In the genomic region with DNA sequence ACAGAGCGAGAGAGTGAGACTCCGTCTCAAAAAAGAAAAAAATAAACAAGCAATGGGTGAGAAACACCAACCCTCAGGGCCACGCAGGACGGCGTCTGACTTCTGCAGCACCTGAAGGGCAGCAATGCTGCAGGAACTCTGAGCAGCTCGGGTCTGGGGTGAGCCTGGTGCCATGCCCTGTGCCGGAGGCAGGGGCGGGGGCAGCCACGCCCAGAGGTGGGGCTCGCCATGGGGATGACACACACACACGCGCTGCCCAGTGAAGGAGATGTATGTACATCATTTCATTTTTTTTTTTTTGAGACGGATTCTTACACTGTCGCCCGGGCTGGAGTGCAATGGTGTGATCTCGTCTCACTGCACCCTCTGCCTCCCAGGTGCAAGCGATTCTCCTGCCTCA, we compare ENCODE assay signal across 29 cellular contexts. TPM values are rescaled to one million over a fixed set of nuclear protein-coding genes. Genes with fewer than 3 reads are reported as not detected.
DNase-seq lines count a peak whose midpoint lies in the region; ATAC-seq lines count a peak whose summit lies in the region.
"Had no signal": no experiment of that assay in that cellular context is flagged by ENCODE, and none has a peak within 500 bp of the region (broad histone marks: within the 10 kb centered on the region; RNA-seq: fewer than 3 reads in every experiment).

No MANE protein-coding gene starts in this region.

- H4K91ac ChIP-seq in mesenchymal stem cell (ENCODE audit: low read length): no peak overlapping the region

- H3K4ac ChIP-seq in mesenchymal stem cell (ENCODE audit: low read depth in 1 of 2, low read length in 2 of 2): no peak overlapping the region

- H3K27me3 ChIP-seq in mesenchymal stem cell (ENCODE audit: control insufficient read depth in 1 of 2, insufficient read depth in 1 of 2, low read length in 2 of 2): no peaks in the 10 kb centered on the region

- H3K18ac ChIP-seq in mesenchymal stem cell (ENCODE audit: low read depth in 1 of 2, low read length in 2 of 2): no peak overlapping the region

- peaks cover 28% of the 10 kb centered on the region for H3K79me1 ChIP-seq in mesenchymal stem cell (replicated peaks; ENCODE audit: low read length, poor library complexity, severe bottlenecking)

- peaks cover 64 to 65% of the 10 kb centered on the region in 2 experiments for H3K36me3 ChIP-seq in mesenchymal stem cell (ENCODE audit: control insufficient read depth in 1 of 2, insufficient read depth in 2 of 2, low read depth in 1 of 2, low read length in 2 of 2)

- no peak overlapping the region for H3K9ac ChIP-seq in mesenchymal stem cell (ENCODE audit: low read length)

- no peaks in the 10 kb centered on the region for H3K27me3 Mint-ChIP-seq in activated CD4-positive, alpha-beta T cell treated with anti-CD3 and anti-CD28 coated beads, Interleukin-2, amount 10 ng/mL, durations not matched to agents 24 days and 14 days
- no peaks in the 10 kb centered on the region for H3K27me3 Mint-ChIP-seq in activated naive CD8-positive, alpha-beta T cell
- no peaks in the 10 kb centered on the region for H3K27me3 Mint-ChIP-seq in activated naive CD8-positive, alpha-beta T cell treated with anti-CD3 and anti-CD28 coated beads, Interleukin-2, amount 50 U/mL, for 24 hours
- no peaks in the 10 kb centered on the region for H3K27me3 Mint-ChIP-seq in dendritic cell treated with granulocyte-macrophage colony-stimulating factor and Interleukin-4, amounts not matched to agents 40 ng/mL and 50 ng/mL, for 4 days
- H3K27me3 Mint-ChIP-seq: B cell had no signal

- H3K14ac ChIP-seq in mesenchymal stem cell (ENCODE audit: low read length in 2 of 2): no peak overlapping the region

- H3K4me3 ChIP-seq in mesenchymal stem cell (ENCODE audit: insufficient read depth in 1 of 2, low read depth in 1 of 2, low read length in 2 of 2): no peak overlapping the region
- H3K4me3 ChIP-seq: GM12878, HAP-1 had no signal

- H2BK5ac ChIP-seq in mesenchymal stem cell (ENCODE audit: low read depth, low read length, poor library complexity, severe bottlenecking): no peak overlapping the region

- H3K4me3 Mint-ChIP-seq in activated CD4-positive, alpha-beta T cell treated with anti-CD3 and anti-CD28 coated beads, Interleukin-2, amount 10 ng/mL, durations not matched to agents 24 days and 14 days: no peak overlapping the region
- H3K4me3 Mint-ChIP-seq in activated naive CD8-positive, alpha-beta T cell: no peak overlapping the region
- H3K4me3 Mint-ChIP-seq in activated naive CD8-positive, alpha-beta T cell treated with anti-CD3 and anti-CD28 coated beads, Interleukin-2, amount 50 U/mL, for 24 hours: no peak overlapping the region
- H3K4me3 Mint-ChIP-seq in dendritic cell treated with granulocyte-macrophage colony-stimulating factor and Interleukin-4, amounts not matched to agents 40 ng/mL and 50 ng/mL, for 4 days: no peak overlapping the region
- H3K4me3 Mint-ChIP-seq: B cell had no signal

- no peak for DNase-seq in activated CD4-positive, alpha-beta T cell treated with anti-CD3 and anti-CD28 coated beads, Interleukin-2, amount 10 ng/mL, durations not matched to agents 24 days and 14 days
- DNase-seq in activated CD4-positive, alpha-beta T cell treated with anti-CD3 and anti-CD28 coated beads for 48 hours: no peak
- DNase-seq in activated naive CD8-positive, alpha-beta T cell treated with anti-CD3 and anti-CD28 coated beads, Interleukin-2, amount 50 U/mL, for 24 hours: no peak
- no peak for DNase-seq in RPMI8226
- no peak for DNase-seq in mesenchymal stem cell
- DNase-seq: CD8-positive, alpha-beta memory T cell; DMS 273 treated with DMSO at 0.1 percent for 48 hours; DMS79; EL; GDM1; GOT3; IMR-90; KG1; MM.1S; NCI-H2029; NCI-H446; NCI-H524 treated with DMSO at 0.1 percent for 48 hours; NCI-H82; NK-92 treated with Interleukin-12 subunit alpha and Interleukin-12 subunit beta, amount 100 ng/mL, for 24 hours; PC-3; SHP77 had no signal

- H3K36me3 Mint-ChIP-seq in activated CD4-positive, alpha-beta T cell treated with anti-CD3 and anti-CD28 coated beads, Interleukin-2, amount 10 ng/mL, durations not matched to agents 24 days and 14 days (ENCODE audit: low read depth): peaks cover 32% of the 10 kb centered on the region
- H3K36me3 Mint-ChIP-seq in activated naive CD8-positive, alpha-beta T cell: no peaks in the 10 kb centered on the region
- H3K36me3 Mint-ChIP-seq in activated naive CD8-positive, alpha-beta T cell treated with anti-CD3 and anti-CD28 coated beads, Interleukin-2, amount 50 U/mL, for 24 hours (ENCODE audit: low read depth): peaks cover 7% of the 10 kb centered on the region
- peaks cover 83% of the 10 kb centered on the region for H3K36me3 Mint-ChIP-seq in dendritic cell treated with granulocyte-macrophage colony-stimulating factor and Interleukin-4, amounts not matched to agents 40 ng/mL and 50 ng/mL, for 4 days (ENCODE audit: low read depth)

- no peak overlapping the region for H2AK5ac ChIP-seq in mesenchymal stem cell (ENCODE audit: low read length, severe bottlenecking)

- no peak overlapping the region for H2BK12ac ChIP-seq in mesenchymal stem cell (ENCODE audit: low read length in 2 of 2)

- no peaks in the 10 kb centered on the region for H3K9me3 Mint-ChIP-seq in activated CD4-positive, alpha-beta T cell treated with anti-CD3 and anti-CD28 coated beads, Interleukin-2, amount 10 ng/mL, durations not matched to agents 24 days and 14 days
- no peaks in the 10 kb centered on the region for H3K9me3 Mint-ChIP-seq in activated naive CD8-positive, alpha-beta T cell (ENCODE audit: low read depth)
- no peaks in the 10 kb centered on the region for H3K9me3 Mint-ChIP-seq in activated naive CD8-positive, alpha-beta T cell treated with anti-CD3 and anti-CD28 coated beads, Interleukin-2, amount 50 U/mL, for 24 hours
- H3K9me3 Mint-ChIP-seq in dendritic cell treated with granulocyte-macrophage colony-stimulating factor and Interleukin-4, amounts not matched to agents 40 ng/mL and 50 ng/mL, for 4 days: no peaks in the 10 kb centered on the region
- H3K9me3 Mint-ChIP-seq: CD8-positive, alpha-beta memory T cell had no signal

- H3K9me3 ChIP-seq in mesenchymal stem cell (ENCODE audit: control insufficient read depth, low read length): no peaks in the 10 kb centered on the region
- H3K9me3 ChIP-seq: HAP-1 had no signal

- H3K4me1 Mint-ChIP-seq in activated CD4-positive, alpha-beta T cell treated with anti-CD3 and anti-CD28 coated beads, Interleukin-2, amount 10 ng/mL, durations not matched to agents 24 days and 14 days: peaks cover 11% of the 10 kb centered on the region
- H3K4me1 Mint-ChIP-seq in activated naive CD8-positive, alpha-beta T cell (ENCODE audit: low read depth): peaks cover 17% of the 10 kb centered on the region
- H3K4me1 Mint-ChIP-seq in activated naive CD8-positive, alpha-beta T cell treated with anti-CD3 and anti-CD28 coated beads, Interleukin-2, amount 50 U/mL, for 24 hours: peaks cover 20% of the 10 kb centered on the region
- H3K4me1 Mint-ChIP-seq in dendritic cell treated with granulocyte-macrophage colony-stimulating factor and Interleukin-4, amounts not matched to agents 40 ng/mL and 50 ng/mL, for 4 days (ENCODE audit: low read depth): peaks cover 83% of the 10 kb centered on the region

- no peak overlapping the region for H2BK120ac ChIP-seq in mesenchymal stem cell (ENCODE audit: low read depth, low read length)

- H2AFZ ChIP-seq in mesenchymal stem cell (ENCODE audit: low read depth, low read length): no peak overlapping the region

- H4K8ac ChIP-seq in mesenchymal stem cell (ENCODE audit: low read length): no peak overlapping the region

- peaks cover 70% of the 10 kb centered on the region for H3K4me1 ChIP-seq in mesenchymal stem cell (ENCODE audit: control insufficient read depth, insufficient read depth, low read depth, low read length)
- H3K4me1 ChIP-seq: HAP-1 had no signal

- intact Hi-C loops in activated CD4-positive, alpha-beta T cell treated with anti-CD3 and anti-CD28 coated beads, Interleukin-2, amount 10 ng/mL, durations not matched to agents 24 days and 14 days (cut with micrococcal nuclease): no loop called here
- intact Hi-C loops in dendritic cell treated with granulocyte-macrophage colony-stimulating factor and Interleukin-4, amounts not matched to agents 40 ng/mL and 50 ng/mL, for 4 days (cut with micrococcal nuclease): no loop called here

- H3K4me2 ChIP-seq in mesenchymal stem cell (ENCODE audit: low read length, poor library complexity, severe bottlenecking): no peak overlapping the region

- H3K27ac ChIP-seq in mesenchymal stem cell (ENCODE audit: low read length, poor library complexity, severe bottlenecking): no peak overlapping the region
- H3K27ac ChIP-seq: 22Rv1, C4-2B had no signal

- no peak for ATAC-seq in activated naive CD8-positive, alpha-beta T cell treated with anti-CD3 and anti-CD28 coated beads, Interleukin-2, amount 50 U/mL, for 24 hours
- no peak for ATAC-seq in HG03520 (IDR thresholded peaks at IDR 0.05; ENCODE audit: unreplicated experiment)
- ATAC-seq: GM12878, PC-3 had no signal

- no peak overlapping the region for H2BK15ac ChIP-seq in mesenchymal stem cell (ENCODE audit: low read depth, poor library complexity, severe bottlenecking)

- WGBS in mesenchymal stem cell: 95% methylated on average over 16 of the region's 17 CpGs

- no peak overlapping the region for H3K23ac ChIP-seq in mesenchymal stem cell (ENCODE audit: low read length in 2 of 2)

- peak overlapping the region; percentile 53 for H3K27ac Mint-ChIP-seq in activated CD4-positive, alpha-beta T cell treated with anti-CD3 and anti-CD28 coated beads, Interleukin-2, amount 10 ng/mL, durations not matched to agents 24 days and 14 days
- peak overlapping the region; percentile 46 for H3K27ac Mint-ChIP-seq in activated naive CD8-positive, alpha-beta T cell
- no peak overlapping the region for H3K27ac Mint-ChIP-seq in activated naive CD8-positive, alpha-beta T cell treated with anti-CD3 and anti-CD28 coated beads, Interleukin-2, amount 50 U/mL, for 24 hours
- H3K27ac Mint-ChIP-seq in dendritic cell treated with granulocyte-macrophage colony-stimulating factor and Interleukin-4, amounts not matched to agents 40 ng/mL and 50 ng/mL, for 4 days: peak overlapping the region; percentile 88
- H3K27ac Mint-ChIP-seq: B cell had no signal

RNA-seq across cellular contexts. Expression of a gene that starts 24.3 kb away (rescaled TPM):
- total RNA-seq in activated CD4-positive, alpha-beta T cell treated with anti-CD3 and anti-CD28 coated beads, Interleukin-2, amount 10 ng/mL, durations not matched to agents 24 days and 14 days: 225 and 239 TPM in 2 replicates
- polyA plus RNA-seq in mesenchymal stem cell (2013, experiment 1 of 2): 676 TPM
- 686 TPM for polyA plus RNA-seq in mesenchymal stem cell (2013, experiment 2 of 2)

RNA-seq across cellular contexts. Expression of a gene that starts 32.9 kb away (rescaled TPM):
- total RNA-seq in activated CD4-positive, alpha-beta T cell treated with anti-CD3 and anti-CD28 coated beads, Interleukin-2, amount 10 ng/mL, durations not matched to agents 24 days and 14 days: 273 and 274 TPM in 2 replicates
- polyA plus RNA-seq in mesenchymal stem cell (2013, experiment 1 of 2): 152 TPM
- 153 TPM for polyA plus RNA-seq in mesenchymal stem cell (2013, experiment 2 of 2)

RNA-seq across cellular contexts. Expression of a gene that starts 46.0 kb away (rescaled TPM):
- total RNA-seq in activated CD4-positive, alpha-beta T cell treated with anti-CD3 and anti-CD28 coated beads, Interleukin-2, amount 10 ng/mL, durations not matched to agents 24 days and 14 days: 97.1 and 98.9 TPM in 2 replicates
- 32.3 TPM for polyA plus RNA-seq in mesenchymal stem cell (2013, experiment 1 of 2)
- 31.7 TPM for polyA plus RNA-seq in mesenchymal stem cell (2013, experiment 2 of 2)
